Comparison of ENCODE assay signal across 1 cellular context in genomic region chr16:23871924-23872323, GRCh38.
TF ChIP-seq lines count a peak whose summit lies in the region.

No MANE protein-coding gene starts in this region.

TF ChIP-seq in SK-N-SH treated with all-trans-retinoic acid at 6 μM for 48 hours, 23 proteins besides CTCF, POLR2A, EP300 and RAD21 (continued from another document):
- TF ChIP-seq PATZ1 (CRISPR knock-in tag; IDR thresholded peaks at IDR 0.05; ENCODE audit: borderline replicate concordance) (no peak), GLIS3 (CRISPR knock-in tag; IDR thresholded peaks at IDR 0.05) (no peak), RARB (CRISPR knock-in tag; IDR thresholded peaks at IDR 0.05) (no peak)
